17 cellular contexts compared by ENCODE assay signal in the genomic region with DNA sequence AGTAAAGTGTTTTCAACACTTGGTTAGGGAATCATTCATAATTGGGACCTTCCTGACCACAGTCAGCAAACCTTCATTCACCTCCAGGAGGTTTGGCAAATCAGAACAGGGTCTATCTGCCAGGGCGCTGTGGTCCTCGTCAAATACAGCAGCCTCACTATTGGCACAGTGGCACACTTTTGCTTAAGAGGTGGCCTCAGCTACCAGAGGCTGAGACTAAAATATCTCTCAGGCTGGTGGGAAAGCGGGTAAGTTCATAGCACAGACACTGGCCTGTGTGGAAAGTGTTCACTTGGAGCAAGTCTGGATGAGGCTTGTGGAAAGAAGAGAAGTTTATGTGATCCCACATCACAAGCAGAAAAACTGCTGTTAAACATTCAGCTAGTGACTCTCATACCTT.
A peak's percentile ranks its signal among the peaks of the same experiment; 100 is the strongest.
DNase-seq lines count a peak whose midpoint lies in the region; ATAC-seq and TF ChIP-seq lines count a peak whose summit lies in the region.
"Had no signal": no experiment of that assay in that cellular context is flagged by ENCODE, and none has a peak within 500 bp of the region (broad histone marks: within the 10 kb centered on the region; RNA-seq: fewer than 3 reads in every experiment).

No MANE protein-coding gene starts in this region.

- no peak overlapping the region for H2AFZ ChIP-seq in hepatocyte

- ATAC-seq in Right ventricle myocardium superior (ENCODE audit: poor library complexity) (peak; percentile 68), left cardiac atrium (no peak)
- no peak for ATAC-seq in stimulated activated naive CD8-positive, alpha-beta T cell treated with anti-CD3 and anti-CD28 coated beads, Interleukin-15, Interleukin-2, amounts not matched to agents 100 U/mL and 50 U/mL, for 24 hours

- H3K36me3 ChIP-seq in hepatocyte (replicated peaks; ENCODE audit: insufficient read depth, low read depth) = no peaks in the 10 kb centered on the region
- H3K36me3 ChIP-seq: HAP-1 had no signal

- H3K4me3 Mint-ChIP-seq in chondrocyte (ENCODE audit: unreplicated experiment) = no peak overlapping the region
- no peak overlapping the region for H3K4me3 Mint-ChIP-seq in nephron
- H3K4me3 Mint-ChIP-seq in osteocyte (ENCODE audit: unreplicated experiment) = no peak overlapping the region
- H3K4me3 Mint-ChIP-seq: CD4-positive, alpha-beta memory T cell; HFFc6 had no signal

- H3K9me3 ChIP-seq in hepatocyte (ENCODE audit: low read depth) = no peaks in the 10 kb centered on the region
- H3K9me3 ChIP-seq: HAP-1 had no signal

- no peak overlapping the region for H3K27ac ChIP-seq in hepatocyte

- no peaks in the 10 kb centered on the region for H4K20me1 ChIP-seq in hepatocyte (ENCODE audit: insufficient read depth, poor library complexity, severe bottlenecking)

- H3K79me2 ChIP-seq in hepatocyte = no peaks in the 10 kb centered on the region

- H3K27ac Mint-ChIP-seq in chondrocyte (ENCODE audit: unreplicated experiment) (peak overlapping the region; percentile 64), nephron (peak overlapping the region; percentile 24 to 40 (median 38)), osteocyte (ENCODE audit: unreplicated experiment) (peak overlapping the region; percentile 54)
- H3K27ac Mint-ChIP-seq: CD4-positive, alpha-beta memory T cell; HFFc6 had no signal

- no peak for DNase-seq in Right ventricle myocardium superior
- DNase-seq in left cardiac atrium = no peak
- no peak for DNase-seq in chondrocyte (ENCODE audit: low spot score)
- DNase-seq in osteocyte (ENCODE audit: extremely low spot score, unreplicated experiment) = no peak
- DNase-seq in D341Med (ENCODE audit: low spot score) = no peak
- DNase-seq in stimulated activated naive CD8-positive, alpha-beta T cell treated with anti-CD3 and anti-CD28 coated beads, Interleukin-15, Interleukin-2, amounts not matched to agents 100 U/mL and 50 U/mL, for 24 hours = no peak
- DNase-seq in hepatocyte (ENCODE audit: low spot score) = no peak
- DNase-seq: C1 segment of cervical spinal cord; Calu3; CD4-positive, alpha-beta memory T cell; COR-L47; DMS153; DND-41; GOT3; HFFc6 had no signal

- no peaks in the 10 kb centered on the region for H3K4me1 ChIP-seq in hepatocyte (ENCODE audit: insufficient read depth)
- H3K4me1 ChIP-seq: HAP-1 had no signal

- H3K36me3 Mint-ChIP-seq in chondrocyte (ENCODE audit: low read depth) = no peaks in the 10 kb centered on the region
- H3K36me3 Mint-ChIP-seq in nephron (ENCODE audit: low read depth) = no peaks in the 10 kb centered on the region
- H3K36me3 Mint-ChIP-seq in osteocyte (ENCODE audit: unreplicated experiment) = peaks cover 5% of the 10 kb centered on the region
- H3K36me3 Mint-ChIP-seq: CD4-positive, alpha-beta memory T cell had no signal

- H3K9me3 Mint-ChIP-seq in chondrocyte (ENCODE audit: low read depth) (peaks cover 21% of the 10 kb centered on the region), nephron (peaks cover 14% of the 10 kb centered on the region), osteocyte (ENCODE audit: unreplicated experiment) (peaks cover 29% of the 10 kb centered on the region)
- H3K9me3 Mint-ChIP-seq: CD4-positive, alpha-beta memory T cell; HFFc6 had no signal

- H3K4me2 ChIP-seq in hepatocyte = no peak overlapping the region

- no peaks in the 10 kb centered on the region for H3K9me2 ChIP-seq in hepatocyte (replicated peaks; ENCODE audit: insufficient read depth)

- H3K4me1 Mint-ChIP-seq in chondrocyte (ENCODE audit: low read depth) (peaks cover 64% of the 10 kb centered on the region), nephron (peaks cover 35% of the 10 kb centered on the region), osteocyte (ENCODE audit: unreplicated experiment) (peaks cover 63% of the 10 kb centered on the region)
- H3K4me1 Mint-ChIP-seq: CD4-positive, alpha-beta memory T cell had no signal

- no peaks in the 10 kb centered on the region for H3K27me3 Mint-ChIP-seq in chondrocyte (ENCODE audit: low read depth)
- H3K27me3 Mint-ChIP-seq in nephron (ENCODE audit: low read depth) = no peaks in the 10 kb centered on the region
- no peaks in the 10 kb centered on the region for H3K27me3 Mint-ChIP-seq in osteocyte (ENCODE audit: unreplicated experiment)

- TF ChIP-seq CTCF in chondrocyte (IDR thresholded peaks at IDR 0.05) = no peak
- no peak for TF ChIP-seq CTCF in nephron (IDR thresholded peaks at IDR 0.05; ENCODE audit: unreplicated experiment in 3 of 3)
- no peak for TF ChIP-seq CTCF in osteocyte (IDR thresholded peaks at IDR 0.05)
- TF ChIP-seq CTCF in hepatocyte (IDR thresholded peaks at IDR 0.05; ENCODE audit: poor library complexity) = no peak

- WGBS in hepatocyte (ENCODE audit: low lambda C conversion rate, missing lambda C conversion rate) = 95% methylated on average over 3 of the region's 3 CpGs

- no peaks in the 10 kb centered on the region for H3K27me3 ChIP-seq in hepatocyte

- H3K4me3 ChIP-seq in hepatocyte = no peak overlapping the region
- H3K4me3 ChIP-seq: HAP-1 had no signal

- intact Hi-C loops in Right ventricle myocardium superior (cut with DNase I) (no loop called here), left cardiac atrium (cut with DNase I) (no loop called here)
